ENCODE assay signal across 1 cellular context in the genomic region with DNA sequence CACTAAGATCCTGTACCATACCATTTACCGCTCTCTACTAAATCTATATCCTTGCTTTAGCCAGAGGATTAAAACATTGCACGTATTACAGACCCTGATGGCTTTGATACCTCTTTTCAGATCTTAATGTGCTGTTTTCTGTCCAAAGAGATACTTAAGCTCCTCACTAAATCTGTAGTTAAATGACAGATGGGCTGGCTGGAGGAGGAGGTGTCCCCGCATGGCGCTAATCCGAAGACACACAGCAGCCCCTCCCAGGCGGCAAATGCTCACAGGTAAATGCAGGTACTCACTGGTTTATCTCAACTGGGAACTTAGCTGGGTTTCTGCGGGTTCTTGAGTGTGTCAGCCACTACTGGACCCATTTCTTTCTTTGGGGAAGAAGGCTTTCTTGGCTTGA.
TF ChIP-seq lines count a peak whose summit lies in the region.

No MANE protein-coding gene starts in this region.

TF ChIP-seq in H1, 55 proteins besides CTCF, POLR2A, EP300 and RAD21 (continued from another document):
- TF ChIP-seq FOSL1 (IDR thresholded peaks at IDR 0.05; ENCODE audit: insufficient read depth, low read depth, low read length) (no peak), CREB1 (IDR thresholded peaks at IDR 0.05) (no peak), BACH1 (IDR thresholded peaks at IDR 0.05; ENCODE audit: low read length) (no peak), BCL11A (IDR thresholded peaks at IDR 0.05; ENCODE audit: low read depth in 2 of 2, low read length in 2 of 2) (no peak), POU5F1 (IDR thresholded peaks at IDR 0.05; ENCODE audit: low read depth, low read length) (no peak)
